Comparison of ENCODE assay signal across 2 cellular contexts in the genomic region with DNA sequence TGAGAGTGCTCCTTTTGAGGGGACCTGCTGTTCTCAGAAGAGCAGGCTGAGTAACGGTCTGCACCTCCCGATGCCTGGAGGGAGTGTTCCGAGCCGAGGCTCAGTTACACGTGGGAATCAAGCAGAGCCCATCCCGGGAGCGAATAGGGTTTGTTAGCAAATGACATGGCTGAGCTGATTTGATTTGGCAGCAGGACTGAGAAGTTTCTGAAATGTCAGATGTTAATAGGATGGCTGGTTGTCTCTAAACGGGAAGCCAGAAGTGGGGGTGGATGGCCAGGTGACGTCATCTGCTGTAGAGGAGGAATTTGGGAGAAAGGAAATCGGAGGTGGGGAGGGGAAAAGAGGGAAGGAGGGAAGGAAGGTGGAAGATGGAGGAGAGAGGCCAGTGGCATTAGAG.
A peak's percentile ranks its signal among the peaks of the same experiment; 100 is the strongest.
TF ChIP-seq lines count a peak whose summit lies in the region.

No MANE protein-coding gene starts in this region.

TF ChIP-seq in HepG2, 621 proteins besides CTCF, POLR2A, EP300 and RAD21 (continued from another document):
- TF ChIP-seq GATAD1 (CRISPR knock-in tag; IDR thresholded peaks at IDR 0.05) (no peak), SP5 (CRISPR knock-in tag; IDR thresholded peaks at IDR 0.05; ENCODE audit: borderline replicate concordance, low read depth) (no peak), RBM22 (optimal IDR thresholded peaks at IDR 0.05; ENCODE audit: low read length) (no peak), ZNF691 (CRISPR knock-in tag; IDR thresholded peaks at IDR 0.05; ENCODE audit: borderline replicate concordance, low read depth) (no peak), CREB1 (IDR thresholded peaks at IDR 0.05) (peak; percentile 89), CREB1 (CRISPR knock-in tag; IDR thresholded peaks at IDR 0.05) (no peak), ATF7 (IDR thresholded peaks at IDR 0.05) (peak; percentile 97), ATF7 (CRISPR knock-in tag; IDR thresholded peaks at IDR 0.05) (no peak)
- TF ChIP-seq, protein P1, sequence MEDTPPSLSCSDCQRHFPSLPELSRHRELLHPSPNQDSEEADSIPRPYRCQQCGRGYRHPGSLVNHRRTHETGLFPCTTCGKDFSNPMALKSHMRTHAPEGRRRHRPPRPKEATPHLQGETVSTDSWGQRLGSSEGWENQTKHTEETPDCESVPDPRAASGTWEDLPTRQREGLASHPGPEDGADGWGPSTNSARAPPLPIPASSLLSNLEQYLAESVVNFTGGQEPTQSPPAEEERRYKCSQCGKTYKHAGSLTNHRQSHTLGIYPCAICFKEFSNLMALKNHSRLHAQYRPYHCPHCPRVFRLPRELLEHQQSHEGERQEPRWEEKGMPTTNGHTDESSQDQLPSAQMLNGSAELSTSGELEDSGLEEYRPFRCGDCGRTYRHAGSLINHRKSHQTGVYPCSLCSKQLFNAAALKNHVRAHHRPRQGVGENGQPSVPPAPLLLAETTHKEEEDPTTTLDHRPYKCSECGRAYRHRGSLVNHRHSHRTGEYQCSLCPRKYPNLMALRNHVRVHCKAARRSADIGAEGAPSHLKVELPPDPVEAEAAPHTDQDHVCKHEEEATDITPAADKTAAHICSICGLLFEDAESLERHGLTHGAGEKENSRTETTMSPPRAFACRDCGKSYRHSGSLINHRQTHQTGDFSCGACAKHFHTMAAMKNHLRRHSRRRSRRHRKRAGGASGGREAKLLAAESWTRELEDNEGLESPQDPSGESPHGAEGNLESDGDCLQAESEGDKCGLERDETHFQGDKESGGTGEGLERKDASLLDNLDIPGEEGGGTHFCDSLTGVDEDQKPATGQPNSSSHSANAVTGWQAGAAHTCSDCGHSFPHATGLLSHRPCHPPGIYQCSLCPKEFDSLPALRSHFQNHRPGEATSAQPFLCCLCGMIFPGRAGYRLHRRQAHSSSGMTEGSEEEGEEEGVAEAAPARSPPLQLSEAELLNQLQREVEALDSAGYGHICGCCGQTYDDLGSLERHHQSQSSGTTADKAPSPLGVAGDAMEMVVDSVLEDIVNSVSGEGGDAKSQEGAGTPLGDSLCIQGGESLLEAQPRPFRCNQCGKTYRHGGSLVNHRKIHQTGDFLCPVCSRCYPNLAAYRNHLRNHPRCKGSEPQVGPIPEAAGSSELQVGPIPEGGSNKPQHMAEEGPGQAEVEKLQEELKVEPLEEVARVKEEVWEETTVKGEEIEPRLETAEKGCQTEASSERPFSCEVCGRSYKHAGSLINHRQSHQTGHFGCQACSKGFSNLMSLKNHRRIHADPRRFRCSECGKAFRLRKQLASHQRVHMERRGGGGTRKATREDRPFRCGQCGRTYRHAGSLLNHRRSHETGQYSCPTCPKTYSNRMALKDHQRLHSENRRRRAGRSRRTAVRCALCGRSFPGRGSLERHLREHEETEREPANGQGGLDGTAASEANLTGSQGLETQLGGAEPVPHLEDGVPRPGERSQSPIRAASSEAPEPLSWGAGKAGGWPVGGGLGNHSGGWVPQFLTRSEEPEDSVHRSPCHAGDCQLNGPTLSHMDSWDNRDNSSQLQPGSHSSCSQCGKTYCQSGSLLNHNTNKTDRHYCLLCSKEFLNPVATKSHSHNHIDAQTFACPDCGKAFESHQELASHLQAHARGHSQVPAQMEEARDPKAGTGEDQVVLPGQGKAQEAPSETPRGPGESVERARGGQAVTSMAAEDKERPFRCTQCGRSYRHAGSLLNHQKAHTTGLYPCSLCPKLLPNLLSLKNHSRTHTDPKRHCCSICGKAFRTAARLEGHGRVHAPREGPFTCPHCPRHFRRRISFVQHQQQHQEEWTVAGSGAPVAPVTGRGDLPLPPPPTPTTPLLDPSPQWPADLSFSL (CRISPR knock-in tag; IDR thresholded peaks at IDR 0.05) = no peak

TF ChIP-seq in H1, 55 proteins besides CTCF, POLR2A, EP300 and RAD21 (continues in another document):
- TF ChIP-seq GABPA (IDR thresholded peaks at IDR 0.05; ENCODE audit: borderline replicate concordance, insufficient read depth, low read length) (no peak), RBBP5 (IDR thresholded peaks at IDR 0.05; ENCODE audit: borderline replicate concordance, low read depth, low read length) (no peak), BRCA1 (IDR thresholded peaks at IDR 0.05; ENCODE audit: low read depth, low read length) (no peak), ASH2L (IDR thresholded peaks at IDR 0.05; ENCODE audit: low read length) (no peak), KDM1A (IDR thresholded peaks at IDR 0.05; ENCODE audit: borderline replicate concordance, low read length) (0 out of 2 replicates have a peak, but pooled peaks have one; percentile 11), SIRT6 (IDR thresholded peaks at IDR 0.05; ENCODE audit: low read length) (no peak), CTBP2 (IDR thresholded peaks at IDR 0.05; ENCODE audit: borderline replicate concordance, insufficient read depth, insufficient read length, low read length) (no peak), BCL11A (IDR thresholded peaks at IDR 0.05; ENCODE audit: low read depth in 2 of 2, low read length in 2 of 2) (no peak), JUN (IDR thresholded peaks at IDR 0.05; ENCODE audit: low read depth, low read length) (no peak), SUZ12 (IDR thresholded peaks at IDR 0.05; ENCODE audit: low read length) (no peak), CHD7 (IDR thresholded peaks at IDR 0.05; ENCODE audit: insufficient replicate concordance, low read length) (no peak), CREB1 (IDR thresholded peaks at IDR 0.05) (peak; percentile 60), SIX5 (IDR thresholded peaks at IDR 0.05; ENCODE audit: low read depth, low read length) (no peak), CHD2 (IDR thresholded peaks at IDR 0.05; ENCODE audit: low read length) (no peak), HDAC2 (IDR thresholded peaks at IDR 0.05; ENCODE audit: borderline replicate concordance in 1 of 2, low read depth in 2 of 2, low read length in 2 of 2) (no peak), EZH2 (IDR thresholded peaks at IDR 0.05; ENCODE audit: low read depth, low read length, severe bottlenecking) (no peak), YY1 (IDR thresholded peaks at IDR 0.05; ENCODE audit: low read depth, low read length) (no peak), POU5F1 (IDR thresholded peaks at IDR 0.05; ENCODE audit: low read depth, low read length) (no peak), GTF2F1 (IDR thresholded peaks at IDR 0.05; ENCODE audit: borderline replicate concordance, low read depth, low read length) (no peak), SRF (IDR thresholded peaks at IDR 0.05; ENCODE audit: low read depth, low read length) (no peak), SP2 (IDR thresholded peaks at IDR 0.05; ENCODE audit: low read length) (no peak), RNF2 (IDR thresholded peaks at IDR 0.05; ENCODE audit: borderline replicate concordance, low read depth, low read length, missing control alignments, poor library complexity, severe bottlenecking) (no peak), TAF1 (IDR thresholded peaks at IDR 0.05; ENCODE audit: low read depth, low read length) (no peak), HDAC6 (IDR thresholded peaks at IDR 0.05; ENCODE audit: low read depth, low read length) (no peak), PHF8 (conservative IDR thresholded peaks at IDR 0.05; ENCODE audit: low read depth, low read length) (no peak), SP1 (IDR thresholded peaks at IDR 0.05; ENCODE audit: low read depth, low read length) (no peak), SIN3A (conservative IDR thresholded peaks at IDR 0.05 in 1 of 2, IDR thresholded peaks at IDR 0.05 in 1 of 2; ENCODE audit: low read depth in 1 of 2, low read length in 2 of 2) (no peak), FOSL1 (IDR thresholded peaks at IDR 0.05; ENCODE audit: insufficient read depth, low read depth, low read length) (no peak), JUND (IDR thresholded peaks at IDR 0.05; ENCODE audit: low read length) (peak; percentile 85; the same call in 1 of the 2 replicates), TEAD4 (IDR thresholded peaks at IDR 0.05; ENCODE audit: low read depth, low read length) (no peak), CHD1 (IDR thresholded peaks at IDR 0.05; ENCODE audit: low read depth, low read length) (no peak), TAF7 (optimal IDR thresholded peaks at IDR 0.05; ENCODE audit: borderline replicate concordance, low read depth, low read length) (no peak), ATF2 (IDR thresholded peaks at IDR 0.05; ENCODE audit: low read length) (peak; percentile 84)
- TF ChIP-seq, protein P2, sequence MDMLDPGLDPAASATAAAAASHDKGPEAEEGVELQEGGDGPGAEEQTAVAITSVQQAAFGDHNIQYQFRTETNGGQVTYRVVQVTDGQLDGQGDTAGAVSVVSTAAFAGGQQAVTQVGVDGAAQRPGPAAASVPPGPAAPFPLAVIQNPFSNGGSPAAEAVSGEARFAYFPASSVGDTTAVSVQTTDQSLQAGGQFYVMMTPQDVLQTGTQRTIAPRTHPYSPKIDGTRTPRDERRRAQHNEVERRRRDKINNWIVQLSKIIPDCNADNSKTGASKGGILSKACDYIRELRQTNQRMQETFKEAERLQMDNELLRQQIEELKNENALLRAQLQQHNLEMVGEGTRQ (IDR thresholded peaks at IDR 0.05; ENCODE audit: low read length) = no peak
- TF ChIP-seq, protein P3, sequence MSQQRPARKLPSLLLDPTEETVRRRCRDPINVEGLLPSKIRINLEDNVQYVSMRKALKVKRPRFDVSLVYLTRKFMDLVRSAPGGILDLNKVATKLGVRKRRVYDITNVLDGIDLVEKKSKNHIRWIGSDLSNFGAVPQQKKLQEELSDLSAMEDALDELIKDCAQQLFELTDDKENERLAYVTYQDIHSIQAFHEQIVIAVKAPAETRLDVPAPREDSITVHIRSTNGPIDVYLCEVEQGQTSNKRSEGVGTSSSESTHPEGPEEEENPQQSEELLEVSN (IDR thresholded peaks at IDR 0.05) = no peak
- TF ChIP-seq, protein P4, sequence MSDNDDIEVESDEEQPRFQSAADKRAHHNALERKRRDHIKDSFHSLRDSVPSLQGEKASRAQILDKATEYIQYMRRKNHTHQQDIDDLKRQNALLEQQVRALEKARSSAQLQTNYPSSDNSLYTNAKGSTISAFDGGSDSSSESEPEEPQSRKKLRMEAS (IDR thresholded peaks at IDR 0.05) = 0 out of 2 replicates have a peak, but pooled peaks have one; percentile 37
